9 cellular contexts compared by ENCODE assay signal in genomic region chr16:25707982-25708583, GRCh38. TPM values are rescaled to one million over a fixed set of nuclear protein-coding genes. Genes with fewer than 3 reads are reported as not detected.
A peak's percentile ranks its signal among the peaks of the same experiment; 100 is the strongest.
DNase-seq lines count a peak whose midpoint lies in the region; FAIRE-seq and TF ChIP-seq lines count a peak whose summit lies in the region.
"Had no signal": no experiment of that assay in that cellular context is flagged by ENCODE, and none has a peak within 500 bp of the region (broad histone marks: within the 10 kb centered on the region; RNA-seq: fewer than 3 reads in every experiment).

No MANE protein-coding gene starts in this region.

- H3K36me3 ChIP-seq in keratinocyte (ENCODE audit: control insufficient read depth in 2 of 2, extremely low read depth in 1 of 2, insufficient read depth in 2 of 2, low read length in 2 of 2): no peaks in the 10 kb centered on the region

- TF ChIP-seq CTCF in Calu3 (IDR thresholded peaks at IDR 0.05; ENCODE audit: unreplicated experiment) (no peak), keratinocyte (optimal IDR thresholded peaks at IDR 0.05 in 1 of 3, IDR thresholded peaks at IDR 0.05 in 1 of 3, conservative IDR thresholded peaks at IDR 0.05 in 1 of 3; ENCODE audit: extremely low read depth in 1 of 3, insufficient read depth in 2 of 3, low read length in 3 of 3) (peak; percentile 34 to 52 (median 38))

- H3K4me3 Mint-ChIP-seq in Calu3 (ENCODE audit: low read depth, unreplicated experiment): no peak overlapping the region

- BruUV-seq in Calu3 (replicated peaks; lab: Mats Ljungman, UMichigan): no TSS peak

- no peaks in the 10 kb centered on the region for H3K27me3 Mint-ChIP-seq in Calu3 (ENCODE audit: unreplicated experiment)

- no peaks in the 10 kb centered on the region for H3K9me3 Mint-ChIP-seq in Calu3 (ENCODE audit: low read depth, unreplicated experiment)

- FAIRE-seq in keratinocyte (lab: Jason Lieb, UNC): no peak

- intact Hi-C loops in Calu3 (cut with micrococcal nuclease; ENCODE audit: unreplicated experiment): loop anchor here (1.0 to 5.0 kb wide), 2 partner anchors 432 to 476 kb away; no protein-coding TSS in a partner anchor
- intact Hi-C loops in posterior cingulate gyrus (cut with DNase I): no loop called here

- DNase-seq in Calu3 (peak; percentile 36), H4 (ENCODE audit: low spot score) (peak; percentile 10), SKM-1 (lab: John Stamatoyannopoulos, UW; ENCODE audit: unreplicated experiment) (peak; percentile 25), keratinocyte (ENCODE audit: low read depth, low spot score) (no peak), posterior cingulate gyrus (no peak), substantia nigra (lab: John Stamatoyannopoulos, UW) (no peak), NCI-H1048 (lab: John Stamatoyannopoulos, UW) (no peak), glomerular visceral epithelial cell (ENCODE audit: extremely low spot score) (no peak)
- DNase-seq: cortex of kidney had no signal

- H3K79me2 ChIP-seq in keratinocyte (ENCODE audit: control insufficient read depth, insufficient read depth, low read length): no peaks in the 10 kb centered on the region

- no peak overlapping the region for H3K4me3 ChIP-seq in keratinocyte (ENCODE audit: control insufficient read depth in 2 of 3, extremely low read depth in 1 of 3, insufficient read depth in 2 of 3, low read depth in 1 of 3, low read length in 3 of 3)

- H3K9me3 ChIP-seq in keratinocyte (ENCODE audit: control insufficient read depth, low read depth, low read length): no peaks in the 10 kb centered on the region

- no peaks in the 10 kb centered on the region for H3K36me3 Mint-ChIP-seq in Calu3 (ENCODE audit: insufficient read depth, unreplicated experiment)

- H3K27ac Mint-ChIP-seq in Calu3 (ENCODE audit: unreplicated experiment): no peak overlapping the region

- no peaks in the 10 kb centered on the region for H3K9me1 ChIP-seq in keratinocyte (ENCODE audit: control insufficient read depth, extremely low read depth, insufficient read depth, low read length)

- no peak overlapping the region for H3K4me2 ChIP-seq in keratinocyte (ENCODE audit: control insufficient read depth, extremely low read depth, insufficient read depth, low read depth, low read length)

- CTCF ChIA-PET in Calu3 (lab: Charles Lee): interaction anchor here (1.0 kb wide), 1 partner anchor 431 kb away, joined by 4 read pairs; no protein-coding TSS in a partner anchor

- H4K20me1 ChIP-seq in keratinocyte (ENCODE audit: control insufficient read depth, extremely low read depth, insufficient read depth, low read length): no peaks in the 10 kb centered on the region

- H3K27me3 ChIP-seq in keratinocyte (ENCODE audit: control insufficient read depth, extremely low read depth, insufficient read depth, low read length): no peaks in the 10 kb centered on the region

- dilution Hi-C loops in keratinocyte (cut with MboI; ENCODE audit: extremely low pct_ligation_motif_present, low sequenced_read_pairs): no loop called here

- H3K9ac ChIP-seq in keratinocyte (ENCODE audit: control insufficient read depth, extremely low read depth, insufficient read depth, low read length): no peak overlapping the region

- H2AFZ ChIP-seq in keratinocyte (ENCODE audit: control insufficient read depth, low read length): no peak overlapping the region

- no peaks in the 10 kb centered on the region for H3K4me1 ChIP-seq in keratinocyte (ENCODE audit: control insufficient read depth, extremely low read depth, insufficient read depth, low read length)

- no peaks in the 10 kb centered on the region for H3K4me1 Mint-ChIP-seq in Calu3 (ENCODE audit: low read depth, unreplicated experiment)

- H3K27ac ChIP-seq in keratinocyte (ENCODE audit: control insufficient read depth, insufficient read depth, low read length) (no peak overlapping the region), substantia nigra (ENCODE audit: low read depth, low read length, poor library complexity, severe bottlenecking) (no peak overlapping the region)

RNA-seq across cellular contexts. Expression of gene HS3ST4, which starts 16.3 kb away (rescaled TPM):
- total RNA-seq in Calu3 (2022): not detected in 2 replicates
- total RNA-seq in H4 (2014; rRNA removed; shearing (Covaris generic)): 0.04 TPM in 1 of 2 replicates, not detected in the other
- polyA plus RNA-seq in keratinocyte: not detected in 3 replicates
- polyA plus RNA-seq in keratinocyte (2011; ENCODE audit: low read depth): not detected
- polyA plus RNA-seq in keratinocyte (2011; cell fraction: cytosol; rRNA removed): not detected in 2 replicates
- polyA plus RNA-seq in keratinocyte (2011; cell fraction: nucleus; rRNA removed): not detected in 2 replicates
- polyA plus RNA-seq in keratinocyte (2012; ENCODE audit: low replicate concordance): not detected in 2 replicates
- polyA minus RNA-seq in keratinocyte: not detected in 3 replicates
- not detected for polyA minus RNA-seq in keratinocyte (2011; cell fraction: cytosol; rRNA and poly(A)+ RNA removed)
- not detected in 2 replicates for polyA minus RNA-seq in keratinocyte (2011; cell fraction: nucleus; rRNA and poly(A)+ RNA removed)

Comparison
In these comparisons a context has a peak if more than half of its experiments do, and no peak if none do; other contexts are left out.
1. DNase-seq: peak in Calu3 (single experiment), H4 (single experiment) and SKM-1 (single experiment); none in keratinocyte (single experiment), posterior cingulate gyrus (0 of 10), substantia nigra (0 of 49), NCI-H1048 (single experiment) and glomerular visceral epithelial cell (single experiment).